In the genomic region with DNA sequence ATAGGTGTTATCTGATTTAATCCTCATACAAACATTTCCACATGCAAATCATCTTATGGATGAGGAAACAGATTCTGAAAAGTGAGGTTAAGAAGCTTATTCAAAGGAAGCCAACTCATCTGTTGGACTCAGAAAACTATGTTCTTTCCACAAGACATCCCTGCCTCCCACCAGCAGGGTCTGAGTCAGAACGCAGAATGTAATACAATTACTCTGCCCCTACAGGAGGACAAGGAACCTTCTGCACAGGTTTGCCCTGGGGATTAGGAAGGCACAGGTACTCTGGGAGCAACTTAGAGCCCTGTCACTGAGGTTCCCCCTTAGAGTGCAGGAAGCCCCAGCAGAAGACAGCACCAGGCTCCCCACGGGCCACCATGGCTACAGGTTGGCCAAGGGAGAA, we compare ENCODE assay signal across 10 cellular contexts.
DNase-seq lines count a peak whose midpoint lies in the region; ATAC-seq and TF ChIP-seq lines count a peak whose summit lies in the region.
"Had no signal": no experiment of that assay in that cellular context is flagged by ENCODE, and none has a peak within 500 bp of the region (broad histone marks: within the 10 kb centered on the region; RNA-seq: fewer than 3 reads in every experiment).

No MANE protein-coding gene starts in this region.

- H3K27me3 Mint-ChIP-seq in activated naive CD8-positive, alpha-beta T cell treated with anti-CD3 and anti-CD28 coated beads, Interleukin-2, amount 50 U/mL, for 24 hours, result peaks cover 3% of the 10 kb centered on the region
- peaks cover 3% of the 10 kb centered on the region for H3K27me3 Mint-ChIP-seq in activated naive CD8-positive, alpha-beta T cell treated with anti-CD3 and anti-CD28 coated beads for 36 hours

- H3K36me3 ChIP-seq in brain microvascular endothelial cell (replicated peaks) (peaks cover 3% of the 10 kb centered on the region), kidney epithelial cell (ENCODE audit: control insufficient read depth, insufficient read depth, low read length) (no peaks in the 10 kb centered on the region), upper lobe of left lung (peaks cover 0 to 10% (median 0%) of the 10 kb centered on the region in 4 donors), suprapubic skin (no peaks in the 10 kb centered on the region)

- H3K27ac Mint-ChIP-seq in activated naive CD8-positive, alpha-beta T cell treated with anti-CD3 and anti-CD28 coated beads, Interleukin-2, amount 50 U/mL, for 24 hours, result no peak overlapping the region
- no peak overlapping the region for H3K27ac Mint-ChIP-seq in activated naive CD8-positive, alpha-beta T cell treated with anti-CD3 and anti-CD28 coated beads for 36 hours

- H3K36me3 Mint-ChIP-seq in activated naive CD8-positive, alpha-beta T cell treated with anti-CD3 and anti-CD28 coated beads, Interleukin-2, amount 50 U/mL, for 24 hours (ENCODE audit: low read depth), result no peaks in the 10 kb centered on the region
- no peaks in the 10 kb centered on the region for H3K36me3 Mint-ChIP-seq in activated naive CD8-positive, alpha-beta T cell treated with anti-CD3 and anti-CD28 coated beads for 36 hours

- TF ChIP-seq POLR2A in upper lobe of left lung (IDR thresholded peaks at IDR 0.05), result no peak
- no peak for TF ChIP-seq POLR2A in suprapubic skin (IDR thresholded peaks at IDR 0.05)

- peak overlapping the region; percentile 18 for H3K4me3 ChIP-seq in brain microvascular endothelial cell (ENCODE audit: low read depth, low read length)
- H3K4me3 ChIP-seq in kidney epithelial cell (ENCODE audit: low read depth, low read length), result no peak overlapping the region
- peak overlapping the region in 2 of 4 donors; percentile 22 to 40 for H3K4me3 ChIP-seq in upper lobe of left lung
- no peak overlapping the region for H3K4me3 ChIP-seq in suprapubic skin

- no peak overlapping the region for H3K4me3 Mint-ChIP-seq in activated naive CD8-positive, alpha-beta T cell treated with anti-CD3 and anti-CD28 coated beads, Interleukin-2, amount 50 U/mL, for 24 hours
- H3K4me3 Mint-ChIP-seq in activated naive CD8-positive, alpha-beta T cell treated with anti-CD3 and anti-CD28 coated beads for 36 hours, result no peak overlapping the region

- no peaks in the 10 kb centered on the region for H3K4me1 Mint-ChIP-seq in activated naive CD8-positive, alpha-beta T cell treated with anti-CD3 and anti-CD28 coated beads, Interleukin-2, amount 50 U/mL, for 24 hours
- H3K4me1 Mint-ChIP-seq in activated naive CD8-positive, alpha-beta T cell treated with anti-CD3 and anti-CD28 coated beads for 36 hours, result no peaks in the 10 kb centered on the region

- no peak for DNase-seq in activated naive CD8-positive, alpha-beta T cell treated with anti-CD3 and anti-CD28 coated beads, Interleukin-2, amount 50 U/mL, for 24 hours
- no peak for DNase-seq in activated naive CD8-positive, alpha-beta T cell treated with anti-CD3 and anti-CD28 coated beads for 36 hours
- DNase-seq in brain microvascular endothelial cell (peak; percentile 79), kidney epithelial cell (ENCODE audit: low read depth) (peak; percentile 58), upper lobe of left lung (no peak), suprapubic skin (ENCODE audit: low spot score in 2 of 2) (no peak), KG1 (lab: John Stamatoyannopoulos, UW) (no peak)
- DNase-seq: activated CD4-positive, alpha-beta T cell treated with anti-CD3 and anti-CD28 coated beads for 1 hour; NCI-H345 had no signal

- TF ChIP-seq CTCF in brain microvascular endothelial cell (IDR thresholded peaks at IDR 0.05; ENCODE audit: low read depth, low read length, missing control alignments), result peak; percentile 74
- TF ChIP-seq CTCF in kidney epithelial cell (IDR thresholded peaks at IDR 0.05; ENCODE audit: insufficient read depth, low read length, poor library complexity, severe bottlenecking), result peak; percentile 49
- TF ChIP-seq CTCF in upper lobe of left lung (IDR thresholded peaks at IDR 0.05), result peak in 1 of 6 experiments; percentile 15
- no peak for TF ChIP-seq CTCF in suprapubic skin (IDR thresholded peaks at IDR 0.05)

- H3K9me3 Mint-ChIP-seq in activated naive CD8-positive, alpha-beta T cell treated with anti-CD3 and anti-CD28 coated beads, Interleukin-2, amount 50 U/mL, for 24 hours, result no peaks in the 10 kb centered on the region
- no peaks in the 10 kb centered on the region for H3K9me3 Mint-ChIP-seq in activated naive CD8-positive, alpha-beta T cell treated with anti-CD3 and anti-CD28 coated beads for 36 hours

- WGBS in upper lobe of left lung, 2 donors, result 61 to 71% methylated on average over 2 of the region's 2 CpGs
- 64% methylated on average over 2 of the region's 2 CpGs for WGBS in suprapubic skin

- H3K27ac ChIP-seq in brain microvascular endothelial cell (peak overlapping the region; percentile 66), upper lobe of left lung (peak overlapping the region in 3 of 4 donors; percentile 27 to 91 (median 84)), suprapubic skin (no peak overlapping the region)

- H3K27me3 ChIP-seq in brain microvascular endothelial cell (replicated peaks) (no peaks in the 10 kb centered on the region), kidney epithelial cell (ENCODE audit: control insufficient read depth, insufficient read depth, low read length) (no peaks in the 10 kb centered on the region), upper lobe of left lung (no peaks in the 10 kb centered on the region), suprapubic skin (no peaks in the 10 kb centered on the region)

- TF ChIP-seq EP300 in upper lobe of left lung (IDR thresholded peaks at IDR 0.05), result no peak
- no peak for TF ChIP-seq EP300 in suprapubic skin (IDR thresholded peaks at IDR 0.05)

- in situ Hi-C loops in brain microvascular endothelial cell (cut with HindIII; ENCODE audit: low pct_ligation_motif_present, low sequenced_read_pairs), result no loop called here

- peaks cover 38 to 49% (median 45%) of the 10 kb centered on the region in 4 donors for H3K4me1 ChIP-seq in upper lobe of left lung
- H3K4me1 ChIP-seq in suprapubic skin, result peaks cover 36% of the 10 kb centered on the region

- ATAC-seq in activated naive CD8-positive, alpha-beta T cell treated with anti-CD3 and anti-CD28 coated beads, Interleukin-2, amount 50 U/mL, for 24 hours, result peak; percentile 35
- ATAC-seq in upper lobe of left lung (ENCODE audit: low FRiP score in 2 of 2) (no peak), GM21737 (IDR thresholded peaks at IDR 0.05; ENCODE audit: unreplicated experiment) (no peak)

- H3K9me3 ChIP-seq in upper lobe of left lung (no peaks in the 10 kb centered on the region), suprapubic skin (no peaks in the 10 kb centered on the region)

Comparison
In these comparisons a context has a peak if more than half of its experiments do, and no peak if none do; other contexts are left out.
1. DNase-seq: peak in brain microvascular endothelial cell (single experiment) and kidney epithelial cell (single experiment); none in activated naive CD8-positive, alpha-beta T cell treated with anti-CD3 and anti-CD28 coated beads, Interleukin-2, amount 50 U/mL, for 24 hours (single experiment), activated naive CD8-positive, alpha-beta T cell treated with anti-CD3 and anti-CD28 coated beads for 36 hours (single experiment), upper lobe of left lung (0 of 2), suprapubic skin (0 of 2) and KG1 (single experiment).
2. CTCF ChIP-seq: peak in brain microvascular endothelial cell (single experiment) and kidney epithelial cell (single experiment); none in suprapubic skin (0 of 2).